In the genomic region with DNA sequence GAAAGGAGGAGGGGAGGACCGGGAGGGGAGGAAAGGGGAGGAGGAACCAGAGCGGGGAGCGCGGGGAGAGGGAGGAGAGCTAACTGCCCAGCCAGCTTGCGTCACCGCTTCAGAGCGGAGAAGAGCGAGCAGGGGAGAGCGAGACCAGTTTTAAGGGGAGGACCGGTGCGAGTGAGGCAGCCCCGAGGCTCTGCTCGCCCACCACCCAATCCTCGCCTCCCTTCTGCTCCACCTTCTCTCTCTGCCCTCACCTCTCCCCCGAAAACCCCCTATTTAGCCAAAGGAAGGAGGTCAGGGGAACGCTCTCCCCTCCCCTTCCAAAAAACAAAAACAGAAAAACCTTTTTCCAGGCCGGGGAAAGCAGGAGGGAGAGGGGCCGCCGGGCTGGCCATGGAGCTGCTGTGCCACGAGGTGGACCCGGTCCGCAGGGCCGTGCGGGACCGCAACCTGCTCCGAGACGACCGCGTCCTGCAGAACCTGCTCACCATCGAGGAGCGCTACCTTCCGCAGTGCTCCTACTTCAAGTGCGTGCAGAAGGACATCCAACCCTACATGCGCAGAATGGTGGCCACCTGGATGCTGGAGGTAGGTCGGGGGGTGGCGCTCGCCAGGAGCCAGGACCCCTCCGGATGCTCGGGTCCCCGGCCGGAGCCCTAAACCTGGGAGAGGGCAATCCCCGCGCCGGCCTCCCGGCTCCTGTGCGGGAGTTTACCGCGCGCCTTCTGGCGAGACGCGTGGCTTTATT, we compare ENCODE assay signal across 8 cellular contexts. TPM values are rescaled to one million over a fixed set of nuclear protein-coding genes. Genes with fewer than 3 reads are reported as not detected.
DNase-seq lines count a peak whose midpoint lies in the region; ATAC-seq and TF ChIP-seq lines count a peak whose summit lies in the region.

Gene CCND2 (plus strand): TSS at position 112 of the 745 bp plus-strand sequence. CDS start 279 bp downstream, at position 391.

- peak; percentile 31 for ATAC-seq in HG02763 (IDR thresholded peaks at IDR 0.05; ENCODE audit: unreplicated experiment)

- H3K9me3 ChIP-seq in right atrium auricular region, result no peaks in the 10 kb centered on the region

- intact Hi-C loops in posterior cingulate gyrus (cut with DNase I), result no loop called here

- peak; percentile 93 for DNase-seq in GF-D8 (lab: John Stamatoyannopoulos, UW)
- DNase-seq in T follicular helper cell (ENCODE audit: low read depth), result peak; percentile 67
- DNase-seq in anterior cingulate cortex (lab: John Stamatoyannopoulos, UW), result peak in 54 of 58 donors; percentile 31 to 92 (median 78)
- DNase-seq in right atrium auricular region (ENCODE audit: low spot score), result peak; percentile 92
- peak; percentile 62 to 99 (median 90) for DNase-seq in posterior cingulate gyrus
- no peak for DNase-seq in NCI-H1436 (lab: John Stamatoyannopoulos, UW)

- H3K4me3 ChIP-seq in right atrium auricular region, result peak within 1 kb of the TSS; percentile 84 to 89
- peak within 1 kb of the TSS; percentile 90 for H3K4me3 ChIP-seq in urinary bladder (ENCODE audit: low read depth, low read length)

- no peaks in the 10 kb centered on the region for H3K27me3 ChIP-seq in right atrium auricular region

- H3K36me3 ChIP-seq in right atrium auricular region (peaks cover 17% of the 10 kb centered on the region), urinary bladder (ENCODE audit: insufficient read depth) (no peaks in the 10 kb centered on the region)

- under 1% methylated on average over 52 of the region's 52 CpGs for WGBS in urinary bladder

- H3K4me1 ChIP-seq in right atrium auricular region (peaks cover 0 to 68% of the 10 kb centered on the region in 2 donors), urinary bladder (ENCODE audit: insufficient read depth) (no peaks in the 10 kb centered on the region)

- no peak for TF ChIP-seq CTCF in right atrium auricular region (IDR thresholded peaks at IDR 0.05)

- peak within 1 kb of the TSS; percentile 96 to 97 for H3K27ac ChIP-seq in right atrium auricular region
- H3K27ac ChIP-seq in urinary bladder (ENCODE audit: low read depth), result peak within 1 kb of the TSS; percentile 89

RNA-seq across cellular contexts. Expression of gene CCND2, which starts in this region (rescaled TPM):
- total RNA-seq in right atrium auricular region, result 100 to 1,000 TPM; 151 to 165 TPM
- total RNA-seq in urinary bladder, result 203 TPM
- polyA plus RNA-seq in urinary bladder, result 25.3 TPM
